In genomic region chr6:167096991-167097390, GRCh38 we compare ENCODE assay signal across 1 cellular context.
TF ChIP-seq lines count a peak whose summit lies in the region.

No MANE protein-coding gene starts in this region.

TF ChIP-seq in SK-N-SH treated with all-trans-retinoic acid at 6 μM for 48 hours, 23 proteins besides CTCF, POLR2A, EP300 and RAD21 (continued from another document):
- TF ChIP-seq POU6F1 (CRISPR knock-in tag; IDR thresholded peaks at IDR 0.05; ENCODE audit: borderline replicate concordance, low read depth) = no peak
- no peak for TF ChIP-seq GLIS3 (CRISPR knock-in tag; IDR thresholded peaks at IDR 0.05)
- no peak for TF ChIP-seq CSRNP3 (CRISPR knock-in tag; IDR thresholded peaks at IDR 0.05)
- TF ChIP-seq ISL1 (CRISPR knock-in tag; IDR thresholded peaks at IDR 0.05) = no peak
